In the genomic region with DNA sequence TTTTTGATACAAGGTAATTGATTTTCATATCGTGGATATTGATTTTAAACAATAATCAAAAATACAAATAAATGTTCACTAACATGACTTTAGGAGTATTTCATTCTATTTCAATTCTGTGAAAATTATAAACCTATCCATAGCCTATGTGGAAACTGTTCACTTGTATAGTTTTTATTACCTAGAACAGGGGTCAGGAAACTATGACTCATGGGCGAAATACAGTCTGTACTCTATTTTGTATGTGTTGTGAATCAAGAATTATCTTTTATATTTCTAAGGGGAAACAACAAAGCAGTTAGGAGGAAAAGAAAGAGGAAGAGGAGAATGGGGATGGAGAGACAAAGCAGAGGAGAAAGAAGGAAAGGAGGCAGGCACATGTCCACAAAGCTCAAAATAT, we compare ENCODE assay signal across 23 cellular contexts.
"Had no signal": no experiment of that assay in that cellular context is flagged by ENCODE, and none has a peak within 500 bp of the region (broad histone marks: within the 10 kb centered on the region; RNA-seq: fewer than 3 reads in every experiment).

No MANE protein-coding gene starts in this region.

- H3K9ac ChIP-seq: parathyroid adenoma had no signal

- DNase-seq: effector memory CD4-positive, alpha-beta T cell; head of caudate nucleus; kidney glomerular epithelial cell; naive thymus-derived CD4-positive, alpha-beta T cell; nephron progenitor cell; retina; right lobe of liver; spleen; stimulated activated CD4-positive, alpha-beta T cell treated with anti-CD3 and anti-CD28 coated beads, Interleukin-15, amount 100 ng/mL, for 24 hours; stimulated activated CD4-positive, alpha-beta T cell treated with anti-CD3 and anti-CD28 coated beads, Interleukin-1b, Interleukin-23, amount 100 ng/mL, for 48 hours; stimulated activated CD4-positive, alpha-beta T cell treated with anti-CD3 and anti-CD28 coated beads, Interleukin-4, amount 100 ng/mL, for 24 hours; tibial artery; upper lobe of left lung; uterus had no signal

- H3K4me1 ChIP-seq: esophagus muscularis mucosa, parathyroid adenoma, prostate gland, right lobe of liver, spleen, tibial artery, upper lobe of left lung, uterus had no signal

- H3K27me3 ChIP-seq: esophagus muscularis mucosa, hepatocyte, right lobe of liver, spleen, tibial artery, upper lobe of left lung, uterus had no signal

- H2AFZ ChIP-seq: hepatocyte, parathyroid adenoma had no signal

- H3K36me3 ChIP-seq: esophagus muscularis mucosa, prostate gland, right lobe of liver, spleen, tibial artery, upper lobe of left lung, uterus had no signal

- H3K27me3 Mint-ChIP-seq: stimulated activated memory B cell treated with anti-CD40 and anti-IgM and Interleukin-4, amounts not matched to agents 10 μg/mL and 1 μg/mL and 100 μg/mL, for 72 hours; stimulated activated naive CD8-positive, alpha-beta T cell treated with anti-CD3 and anti-CD28 coated beads, Interleukin-15, Interleukin-2, amounts not matched to agents 100 ng/mL and 50 ng/mL, for 24 hours had no signal

- H3K4me2 ChIP-seq: hepatocyte had no signal

- H3K4me3 ChIP-seq: coronary artery, esophagus muscularis mucosa, hepatocyte, prostate gland, right lobe of liver, spleen, tibial artery, upper lobe of left lung, uterus had no signal

- H3K9me3 Mint-ChIP-seq: naive thymus-derived CD4-positive, alpha-beta T cell; nephron progenitor cell; stimulated activated memory B cell treated with anti-CD40 and anti-IgM and Interleukin-4, amounts not matched to agents 10 μg/mL and 1 μg/mL and 100 μg/mL, for 72 hours; stimulated activated naive CD8-positive, alpha-beta T cell treated with anti-CD3 and anti-CD28 coated beads, Interleukin-15, Interleukin-2, amounts not matched to agents 100 ng/mL and 50 ng/mL, for 24 hours had no signal

- H3K4me1 Mint-ChIP-seq: naive thymus-derived CD4-positive, alpha-beta T cell had no signal

- H3K79me2 ChIP-seq: hepatocyte, parathyroid adenoma had no signal

- H3K27ac Mint-ChIP-seq: naive thymus-derived CD4-positive, alpha-beta T cell; nephron progenitor cell; stimulated activated memory B cell treated with anti-CD40 and anti-IgM and Interleukin-4, amounts not matched to agents 10 μg/mL and 1 μg/mL and 100 μg/mL, for 72 hours; stimulated activated naive CD8-positive, alpha-beta T cell treated with anti-CD3 and anti-CD28 coated beads, Interleukin-15, Interleukin-2, amounts not matched to agents 100 ng/mL and 50 ng/mL, for 24 hours had no signal

- H3K27ac ChIP-seq: coronary artery, epithelial cell of prostate, esophagus muscularis mucosa, hepatocyte, parathyroid adenoma, prostate gland, right lobe of liver, spleen, tibial artery, upper lobe of left lung, uterus had no signal

- H3K9me3 ChIP-seq: esophagus muscularis mucosa, prostate gland, right lobe of liver, spleen, tibial artery, upper lobe of left lung, uterus had no signal

- H3K36me3 Mint-ChIP-seq: naive thymus-derived CD4-positive, alpha-beta T cell had no signal

- H3K4me3 Mint-ChIP-seq: naive thymus-derived CD4-positive, alpha-beta T cell; nephron progenitor cell; stimulated activated memory B cell treated with anti-CD40 and anti-IgM and Interleukin-4, amounts not matched to agents 10 μg/mL and 1 μg/mL and 100 μg/mL, for 72 hours; stimulated activated naive CD8-positive, alpha-beta T cell treated with anti-CD3 and anti-CD28 coated beads, Interleukin-15, Interleukin-2, amounts not matched to agents 100 ng/mL and 50 ng/mL, for 24 hours had no signal

- FAIRE-seq: endometrium had no signal
